Comparison of ENCODE assay signal across 15 cellular contexts in the genomic region with DNA sequence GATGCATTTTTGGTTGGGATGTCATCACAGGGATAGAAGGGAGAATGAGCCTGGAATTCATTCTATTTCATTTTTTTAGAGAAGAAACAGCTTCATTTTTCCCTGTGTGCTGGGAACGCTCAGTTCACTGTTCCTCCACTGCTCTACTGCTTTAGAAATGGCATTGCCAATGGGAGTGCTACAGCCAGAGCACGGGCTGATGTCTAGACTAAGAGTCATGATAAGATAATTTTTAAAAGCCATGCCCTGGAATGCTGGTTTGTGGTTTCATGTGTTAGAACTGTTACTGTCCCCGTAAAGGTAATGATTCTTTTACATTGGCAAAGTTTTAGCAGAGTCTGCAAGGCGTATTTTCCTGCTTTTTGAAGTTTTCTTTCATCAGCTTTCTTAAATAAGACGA.
A peak's percentile ranks its signal among the peaks of the same experiment; 100 is the strongest.
DNase-seq lines count a peak whose midpoint lies in the region; ATAC-seq and TF ChIP-seq lines count a peak whose summit lies in the region.
"Had no signal": no experiment of that assay in that cellular context is flagged by ENCODE, and none has a peak within 500 bp of the region (broad histone marks: within the 10 kb centered on the region; RNA-seq: fewer than 3 reads in every experiment).

No MANE protein-coding gene starts in this region.

- H3K27ac ChIP-seq in IMR-90 (ENCODE audit: insufficient read depth, low read length) (no peak overlapping the region), caudate nucleus (ENCODE audit: low read depth, low read length) (peak overlapping the region; percentile 18), mesodermal cell (ENCODE audit: low read depth, low read length, severe bottlenecking) (peak overlapping the region; percentile 88), adrenal gland (peak overlapping the region in 2 of 5 donors; percentile 15)
- H3K27ac ChIP-seq: A549, upper lobe of right lung had no signal

- no peak overlapping the region for H2BK120ac ChIP-seq in IMR-90 (ENCODE audit: low read depth, low read length)

- peaks cover 9% of the 10 kb centered on the region; the same call in 1 of the 2 replicates for H3K9me1 ChIP-seq in IMR-90 (ENCODE audit: insufficient read depth, low read length)

- H2AK5ac ChIP-seq in IMR-90 (ENCODE audit: low read depth, low read length): no peak overlapping the region

- H2BK20ac ChIP-seq in IMR-90 (ENCODE audit: low read depth, low read length): no peak overlapping the region

- H2BK5ac ChIP-seq in IMR-90 (ENCODE audit: low read depth, low read length, poor library complexity, severe bottlenecking): no peak overlapping the region

- no peak overlapping the region for H3K14ac ChIP-seq in IMR-90 (replicated peaks; ENCODE audit: low read depth, low read length)

- 0 out of 2 replicates have a peak, but pooled peaks have one; percentile 6 for ATAC-seq in IMR-90 (ENCODE audit: low read depth)
- ATAC-seq: A549, PC-3 had no signal

- intact Hi-C loops in IMR-90 (cut with micrococcal nuclease) (loop anchor here (2.0 kb wide), 1 partner anchor 316 kb away; no protein-coding TSS in a partner anchor), adrenal gland (cut with DNase I) (no loop called here)

- no peak overlapping the region for H2AK9ac ChIP-seq in IMR-90 (replicated peaks; ENCODE audit: low read depth, low read length, poor library complexity)

- no CpG with 5 or more reads among the region's 5 CpGs for whole genome bisulfite sequencing in IMR-90 (ENCODE audit: extremely low coverage in 2 of 2, insufficient read length in 1 of 2), 2 experiments
- WGBS in mesodermal cell (ENCODE audit: insufficient coverage in 2 of 2), 2 experiments: 82 to 91% methylated on average over 4 to 5 of the region's 5 CpGs
- WGBS in adrenal gland, 4 donors: 67 to 86% (median 82%) methylated on average over 5 of the region's 5 CpGs

- in situ Hi-C loops in ACHN (cut with HindIII; ENCODE audit: low pct_ligation_motif_present, low pct_unique_long_range_greater_than_20kb, low sequenced_read_pairs) (no loop called here), IMR-90 (cut with MboI; ENCODE audit: low sequenced_read_pairs) (no loop called here), G401 (cut with HindIII; ENCODE audit: low sequenced_read_pairs) (no loop called here)

- H3K4me2 ChIP-seq in IMR-90 (ENCODE audit: low read depth, low read length): no peak overlapping the region
- H3K4me2 ChIP-seq: A549 had no signal

- no peak overlapping the region for H2BK15ac ChIP-seq in IMR-90 (ENCODE audit: low read depth, low read length)

- dilution Hi-C loops in IMR-90 (cut with HindIII; ENCODE audit: low sequenced_read_pairs, unreplicated experiment): no loop called here

- DNase-seq in ACHN (peak; percentile 82), IMR-90 (peak; percentile 6), caudate nucleus (lab: John Stamatoyannopoulos, UW) (no peak), COR-L47 (lab: John Stamatoyannopoulos, UW) (no peak), G401 (ENCODE audit: low spot score) (no peak), NCI-H1436 (lab: John Stamatoyannopoulos, UW) (no peak), adrenal gland (no peak)
- DNase-seq: activated CD4-positive, alpha-beta memory T cell treated with anti-CD3 and anti-CD28 coated beads, Interleukin-2, amount 10 ng/mL, durations not matched to agents 7 days and 5 days; activated gamma-delta T cell; DMS 273 treated with DMSO at 0.1 percent for 48 hours; naive thymus-derived CD4-positive, alpha-beta T cell; PC-3; upper lobe of right lung had no signal

- 0 out of 2 replicates have a peak, but pooled peaks cover 2% of the 10 kb centered on the region for H3K4me1 ChIP-seq in IMR-90 (ENCODE audit: control insufficient read depth, insufficient read depth, low read length)
- H3K4me1 ChIP-seq in mesodermal cell (ENCODE audit: control insufficient read depth, insufficient read depth, low read length, poor library complexity, severe bottlenecking): peaks cover 27% of the 10 kb centered on the region
- peaks cover 0 to 17% of the 10 kb centered on the region in 2 donors for H3K4me1 ChIP-seq in adrenal gland (replicated peaks in 1 of 2)
- H3K4me1 ChIP-seq: A549 had no signal

- no peak overlapping the region for H4K8ac ChIP-seq in IMR-90 (ENCODE audit: low read depth in 2 of 2, low read length in 2 of 2)

- H3K27me3 ChIP-seq in IMR-90 (ENCODE audit: control insufficient read depth, insufficient read depth, low read length) (peaks cover 14% of the 10 kb centered on the region), adrenal gland (no peaks in the 10 kb centered on the region)
- H3K27me3 ChIP-seq: upper lobe of right lung had no signal

- POLR2A ChIA-PET in IMR-90 (lab: Charles Lee; ENCODE audit: unreplicated experiment): interaction anchor here (0.5 kb wide), 1 partner anchor 120 kb away, joined by 9 read pairs; no protein-coding TSS in a partner anchor

- no peak overlapping the region for H3K23ac ChIP-seq in IMR-90 (ENCODE audit: low read depth, low read length)

- H3K36me3 ChIP-seq in IMR-90 (ENCODE audit: control insufficient read depth, insufficient read depth, low read length): no peaks in the 10 kb centered on the region
- peaks cover 34% of the 10 kb centered on the region for H3K36me3 ChIP-seq in mesodermal cell (ENCODE audit: control insufficient read depth, insufficient read depth, low read length)
- no peaks in the 10 kb centered on the region for H3K36me3 ChIP-seq in adrenal gland (replicated peaks in 1 of 2)
- H3K36me3 ChIP-seq: upper lobe of right lung had no signal

- H4K91ac ChIP-seq in IMR-90 (ENCODE audit: insufficient read depth, low read depth, low read length): no peak overlapping the region

- no peak for TF ChIP-seq CTCF in IMR-90 (conservative IDR thresholded peaks at IDR 0.05; ENCODE audit: low read depth, low read length)
- no peak for TF ChIP-seq CTCF in adrenal gland (IDR thresholded peaks at IDR 0.05)

- peaks cover 11% of the 10 kb centered on the region; the same call in 1 of the 2 replicates for H4K20me1 ChIP-seq in IMR-90 (ENCODE audit: insufficient read depth, low read length)

- H4K5ac ChIP-seq in IMR-90 (ENCODE audit: low read depth, low read length): no peak overlapping the region

- no peak overlapping the region for H2AFZ ChIP-seq in IMR-90 (replicated peaks; ENCODE audit: low read length, poor library complexity)

- BruUV-seq in IMR-90 (replicated peaks; lab: Mats Ljungman, UMichigan): no TSS peak

- H3K9me3 ChIP-seq in IMR-90 (ENCODE audit: control insufficient read depth, insufficient read depth, low read length): no peaks in the 10 kb centered on the region
- H3K9me3 ChIP-seq in mesodermal cell (ENCODE audit: control insufficient read depth, low read length): no peaks in the 10 kb centered on the region
- H3K9me3 ChIP-seq in adrenal gland (replicated peaks in 1 of 3): no peaks in the 10 kb centered on the region
- H3K9me3 ChIP-seq: A549, upper lobe of right lung had no signal

- no peaks in the 10 kb centered on the region for H3K79me1 ChIP-seq in IMR-90 (ENCODE audit: low read depth in 1 of 2, low read length in 2 of 2)

- CTCF ChIA-PET in IMR-90 (lab: Yijun Ruan, JAX): no interaction called here

- H3K56ac ChIP-seq in IMR-90 (ENCODE audit: extremely low read depth, insufficient read depth, low read length): no peak overlapping the region

- no peak overlapping the region for H3K18ac ChIP-seq in IMR-90 (ENCODE audit: low read depth, low read length)

- no peak for TF ChIP-seq RAD21 in IMR-90 (IDR thresholded peaks at IDR 0.05; ENCODE audit: low read length)

- no peak overlapping the region for H3K9ac ChIP-seq in IMR-90 (ENCODE audit: low read depth, low read length)

- no peak overlapping the region for H3K4ac ChIP-seq in IMR-90 (ENCODE audit: low read depth, low read length)

- H3K4me3 ChIP-seq in IMR-90 (ENCODE audit: insufficient read depth, low read depth, low read length) (no peak overlapping the region), mesodermal cell (ENCODE audit: extremely low read depth, insufficient read depth, low read length, poor library complexity, severe bottlenecking) (no peak overlapping the region), adrenal gland (no peak overlapping the region)
- H3K4me3 ChIP-seq: A549, upper lobe of right lung had no signal

- TF ChIP-seq POLR2A in IMR-90 (IDR thresholded peaks at IDR 0.05; ENCODE audit: low read depth, low read length): no peak
- no peak for TF ChIP-seq POLR2A in adrenal gland (IDR thresholded peaks at IDR 0.05)

TF ChIP-seq in IMR-90, 13 proteins besides CTCF, POLR2A, EP300 and RAD21:
- peak; percentile 21; the same call in 1 of the 2 replicates for TF ChIP-seq BHLHE40 (IDR thresholded peaks at IDR 0.05; ENCODE audit: low read depth, low read length)
- TF ChIP-seq, protein P1, sequence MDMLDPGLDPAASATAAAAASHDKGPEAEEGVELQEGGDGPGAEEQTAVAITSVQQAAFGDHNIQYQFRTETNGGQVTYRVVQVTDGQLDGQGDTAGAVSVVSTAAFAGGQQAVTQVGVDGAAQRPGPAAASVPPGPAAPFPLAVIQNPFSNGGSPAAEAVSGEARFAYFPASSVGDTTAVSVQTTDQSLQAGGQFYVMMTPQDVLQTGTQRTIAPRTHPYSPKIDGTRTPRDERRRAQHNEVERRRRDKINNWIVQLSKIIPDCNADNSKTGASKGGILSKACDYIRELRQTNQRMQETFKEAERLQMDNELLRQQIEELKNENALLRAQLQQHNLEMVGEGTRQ (IDR thresholded peaks at IDR 0.05; ENCODE audit: low read depth, low read length): no peak

Comparison
In these comparisons a context has a peak if more than half of its experiments do, and no peak if none do; other contexts are left out.
1. DNase-seq: peak in ACHN (single experiment) and IMR-90 (single experiment); none in caudate nucleus (0 of 61), COR-L47 (single experiment), G401 (single experiment), NCI-H1436 (single experiment) and adrenal gland (0 of 7).